ENCODE assay signal across 18 cellular contexts in genomic region chr11:26399336-26399735, GRCh38.
DNase-seq lines count a peak whose midpoint lies in the region; ATAC-seq and TF ChIP-seq lines count a peak whose summit lies in the region.
"Had no signal": no experiment of that assay in that cellular context is flagged by ENCODE, and none has a peak within 500 bp of the region (broad histone marks: within the 10 kb centered on the region; RNA-seq: fewer than 3 reads in every experiment).

No MANE protein-coding gene starts in this region.

- H3K4me3 ChIP-seq in A673 (ENCODE audit: low read depth, low read length, poor library complexity, severe bottlenecking) (no peak overlapping the region), left lung (no peak overlapping the region), PC-9 (no peak overlapping the region)
- H3K4me3 ChIP-seq: BLaER1 treated with 17β-estradiol and CSF1 and Interleukin-3, amounts not matched to agents 10 nM and 100 nM; GM23338; K562 had no signal

- no peaks in the 10 kb centered on the region for H3K79me2 ChIP-seq in PC-9 (ENCODE audit: low read depth)

- H3K9me3 ChIP-seq in A673 (ENCODE audit: low read depth, low read length, poor library complexity, severe bottlenecking) (no peaks in the 10 kb centered on the region), left lung (no peaks in the 10 kb centered on the region), PC-9 (ENCODE audit: insufficient read depth, low read depth) (no peaks in the 10 kb centered on the region)
- H3K9me3 ChIP-seq: BLaER1 treated with 17β-estradiol and CSF1 and Interleukin-3, amounts not matched to agents 10 nM and 100 nM had no signal

- intact Hi-C loops in A673 (cut with micrococcal nuclease; ENCODE audit: unreplicated experiment) (no loop called here), left lung (cut with DNase I) (no loop called here), PC-9 (cut with micrococcal nuclease; ENCODE audit: unreplicated experiment) (no loop called here)

- ATAC-seq in left lung: no peak
- ATAC-seq: CD8-positive, alpha-beta T cell; GM23338; K562 had no signal

- H3K4me1 ChIP-seq in A673 (ENCODE audit: insufficient read depth, low read length, poor library complexity, severe bottlenecking) (no peaks in the 10 kb centered on the region), left lung (no peaks in the 10 kb centered on the region), PC-9 (replicated peaks; ENCODE audit: insufficient read depth) (no peaks in the 10 kb centered on the region)
- H3K4me1 ChIP-seq: BLaER1 treated with 17β-estradiol and CSF1 and Interleukin-3, amounts not matched to agents 10 nM and 100 nM had no signal

- H3K27me3 ChIP-seq in A673 (replicated peaks; ENCODE audit: insufficient read depth, low read depth, low read length, poor library complexity) (peaks cover 6% of the 10 kb centered on the region), left lung (no peaks in the 10 kb centered on the region), PC-9 (ENCODE audit: insufficient read depth, low read depth) (no peaks in the 10 kb centered on the region)
- H3K27me3 ChIP-seq: BLaER1 treated with 17β-estradiol and CSF1 and Interleukin-3, amounts not matched to agents 10 nM and 100 nM had no signal

- BruUV-seq in A673 (replicated peaks; lab: Mats Ljungman, UMichigan) (no TSS peak), PC-9 (replicated peaks; lab: Mats Ljungman, UMichigan) (no TSS peak)

- CTCF ChIA-PET in A673 (lab: Charles Lee): no interaction called here
- CTCF ChIA-PET in PC-9 (lab: Charles Lee): no interaction called here

- H3K27ac ChIP-seq in A673 (ENCODE audit: low read depth, low read length, poor library complexity, severe bottlenecking): no peak overlapping the region
- no peak overlapping the region for H3K27ac ChIP-seq in left lung
- no peak overlapping the region for H3K27ac ChIP-seq in PC-9
- H3K27ac ChIP-seq: BLaER1 treated with 17β-estradiol and CSF1 and Interleukin-3, amounts not matched to agents 10 nM and 100 nM; HL-60 had no signal

- POLR2A ChIA-PET in A673 (lab: Charles Lee; ENCODE audit: low non-redundant PET): no interaction called here
- POLR2A ChIA-PET in PC-9 (lab: Charles Lee; ENCODE audit: unreplicated experiment): no interaction called here

- H3K9me2 ChIP-seq in PC-9 (ENCODE audit: insufficient read depth): no peaks in the 10 kb centered on the region

- H2AFZ ChIP-seq in PC-9: no peak overlapping the region
- H2AFZ ChIP-seq: GM23338 had no signal

- H3F3A ChIP-seq in PC-9 (ENCODE audit: insufficient read depth, low read depth): no peaks in the 10 kb centered on the region

- H3K4me2 ChIP-seq in PC-9: no peak overlapping the region
- H3K4me2 ChIP-seq: BLaER1 treated with 17β-estradiol and CSF1 and Interleukin-3, amounts not matched to agents 10 nM and 100 nM; GM23338 had no signal

- H4K20me1 ChIP-seq in PC-9 (ENCODE audit: insufficient read depth): no peaks in the 10 kb centered on the region
- H4K20me1 ChIP-seq: BLaER1 treated with 17β-estradiol and CSF1 and Interleukin-3, amounts not matched to agents 10 nM and 100 nM had no signal

- TF ChIP-seq CTCF in A673 (conservative IDR thresholded peaks at IDR 0.05; ENCODE audit: low read depth, low read length): no peak
- no peak for TF ChIP-seq CTCF in left lung (IDR thresholded peaks at IDR 0.05)
- TF ChIP-seq CTCF in PC-9 (conservative IDR thresholded peaks at IDR 0.05): no peak

- peak; percentile 1 for DNase-seq in A673 (ENCODE audit: low spot score)
- peak; percentile 2 for DNase-seq in AG08395 (ENCODE audit: low spot score)
- peak; percentile 18 for DNase-seq in epidermal melanocyte (ENCODE audit: insufficient read length, low spot score)
- peak; percentile 10 for DNase-seq in fibroblast of peridontal ligament (ENCODE audit: extremely low read depth)
- DNase-seq in left lung: no peak
- no peak for DNase-seq in activated CD4-positive, alpha-beta T cell treated with anti-CD3 and anti-CD28 coated beads, Interleukin-2, amount 50 U/mL, for 4 hours
- DNase-seq in PC-9: no peak
- DNase-seq: Calu3; CD8-positive, alpha-beta T cell; DMS153; DMS79; GDM1; HCEC 1CT; IMR-90 had no signal

- no peaks in the 10 kb centered on the region for H3K36me3 ChIP-seq in A673 (ENCODE audit: insufficient read depth, low read length, poor library complexity, severe bottlenecking)
- no peaks in the 10 kb centered on the region for H3K36me3 ChIP-seq in left lung
- no peaks in the 10 kb centered on the region for H3K36me3 ChIP-seq in PC-9 (ENCODE audit: low read depth)
- H3K36me3 ChIP-seq: BLaER1 treated with 17β-estradiol and CSF1 and Interleukin-3, amounts not matched to agents 10 nM and 100 nM had no signal

Comparison
In these comparisons a context has a peak if more than half of its experiments do, and no peak if none do; other contexts are left out.
1. DNase-seq: peak in A673 (single experiment), AG08395 (single experiment), epidermal melanocyte (single experiment) and fibroblast of peridontal ligament (single experiment); none in left lung (0 of 2), activated CD4-positive, alpha-beta T cell treated with anti-CD3 and anti-CD28 coated beads, Interleukin-2, amount 50 U/mL, for 4 hours (0 of 2) and PC-9 (0 of 2).